Comparison of ENCODE assay signal across 12 cellular contexts in genomic region chr2:202149155-202149762, GRCh38.
DNase-seq lines count a peak whose midpoint lies in the region; ATAC-seq and TF ChIP-seq lines count a peak whose summit lies in the region.
"Had no signal": no experiment of that assay in that cellular context is flagged by ENCODE, and none has a peak within 500 bp of the region (broad histone marks: within the 10 kb centered on the region; RNA-seq: fewer than 3 reads in every experiment).

No MANE protein-coding gene starts in this region.

- H3K27ac ChIP-seq in uterus = peak overlapping the region; percentile 44 to 82

- H3K4me3 ChIP-seq in fibroblast of villous mesenchyme (ENCODE audit: low read depth, low read length) = no peak overlapping the region
- H3K4me3 ChIP-seq in uterus = peak overlapping the region in 1 of 2 donors; percentile 10

- no peaks in the 10 kb centered on the region for H3K36me3 ChIP-seq in uterus

- no peaks in the 10 kb centered on the region for H3K27me3 ChIP-seq in uterus

- no peaks in the 10 kb centered on the region for H3K27me3 Mint-ChIP-seq in nephron progenitor cell (ENCODE audit: low read depth, poor library complexity)

- ATAC-seq in HG03108 (IDR thresholded peaks at IDR 0.05; ENCODE audit: unreplicated experiment) = no peak
- no peak for ATAC-seq in HG02981 (IDR thresholded peaks at IDR 0.05; ENCODE audit: unreplicated experiment)

- TF ChIP-seq POLR2A in uterus (IDR thresholded peaks at IDR 0.05) = no peak

- peaks cover 76% of the 10 kb centered on the region for H3K4me1 Mint-ChIP-seq in nephron progenitor cell
- H3K4me1 Mint-ChIP-seq: activated naive CD4-positive, alpha-beta T cell treated with anti-CD3 and anti-CD28 coated beads, Interleukin-2, amount 10 ng/mL, durations not matched to agents 7 days and 5 days had no signal

- peaks cover 0 to 7% of the 10 kb centered on the region in 2 donors for H3K4me1 ChIP-seq in uterus

- peak overlapping the region; percentile 98 for H3K27ac Mint-ChIP-seq in nephron progenitor cell
- H3K27ac Mint-ChIP-seq: activated naive CD4-positive, alpha-beta T cell treated with anti-CD3 and anti-CD28 coated beads, Interleukin-2, amount 10 ng/mL, durations not matched to agents 7 days and 5 days had no signal

- no peaks in the 10 kb centered on the region for H3K9me3 ChIP-seq in uterus

- H3K36me3 Mint-ChIP-seq in nephron progenitor cell (ENCODE audit: low read depth) = no peaks in the 10 kb centered on the region
- H3K36me3 Mint-ChIP-seq: activated naive CD4-positive, alpha-beta T cell treated with anti-CD3 and anti-CD28 coated beads, Interleukin-2, amount 10 ng/mL, durations not matched to agents 7 days and 5 days had no signal

- intact Hi-C loops in uterus (cut with DNase I; ENCODE audit: low total_unique reads) = no loop called here

- H3K4me3 Mint-ChIP-seq in nephron progenitor cell = peak overlapping the region; percentile 71
- H3K4me3 Mint-ChIP-seq: activated naive CD4-positive, alpha-beta T cell treated with anti-CD3 and anti-CD28 coated beads, Interleukin-2, amount 10 ng/mL, durations not matched to agents 7 days and 5 days had no signal

- no peak for TF ChIP-seq CTCF in fibroblast of villous mesenchyme (IDR thresholded peaks at IDR 0.05; ENCODE audit: insufficient read depth, low read depth, low read length)
- no peak for TF ChIP-seq CTCF in nephron progenitor cell (IDR thresholded peaks at IDR 0.05)
- TF ChIP-seq CTCF in uterus (IDR thresholded peaks at IDR 0.05) = no peak

- DNase-seq in NCI-H82 (lab: John Stamatoyannopoulos, UW) = peak; percentile 45
- no peak for DNase-seq in NCI-H82 treated with DMSO at 0.1 percent for 48 hours (lab: John Stamatoyannopoulos, UW; ENCODE audit: unreplicated experiment)
- peak; percentile 63 for DNase-seq in fibroblast of villous mesenchyme (ENCODE audit: low read depth)
- peak; percentile 41 for DNase-seq in nephron progenitor cell
- DNase-seq in uterus = peak; percentile 78 to 80
- no peak for DNase-seq in OCI-M2 (lab: John Stamatoyannopoulos, UW; ENCODE audit: unreplicated experiment)
- DNase-seq: 8988T; activated naive CD4-positive, alpha-beta T cell treated with anti-CD3 and anti-CD28 coated beads, Interleukin-2, amount 10 ng/mL, durations not matched to agents 7 days and 5 days; NK-92 treated with Interleukin-12 subunit alpha and Interleukin-12 subunit beta, amount 100 ng/mL, for 24 hours; stimulated activated CD4-positive, alpha-beta T cell treated with anti-CD3 and anti-CD28 coated beads, Interleukin-2, amount 100 ng/mL, for 24 hours had no signal

- H3K9me3 Mint-ChIP-seq in nephron progenitor cell = no peaks in the 10 kb centered on the region
- H3K9me3 Mint-ChIP-seq: activated naive CD4-positive, alpha-beta T cell treated with anti-CD3 and anti-CD28 coated beads, Interleukin-2, amount 10 ng/mL, durations not matched to agents 7 days and 5 days had no signal

Comparison
In these comparisons a context has a peak if more than half of its experiments do, and no peak if none do; other contexts are left out.
1. DNase-seq: peak in NCI-H82 (single experiment), fibroblast of villous mesenchyme (single experiment), nephron progenitor cell (single experiment) and uterus (2 of 2); none in NCI-H82 treated with DMSO at 0.1 percent for 48 hours (single experiment) and OCI-M2 (single experiment).